In the genomic region with DNA sequence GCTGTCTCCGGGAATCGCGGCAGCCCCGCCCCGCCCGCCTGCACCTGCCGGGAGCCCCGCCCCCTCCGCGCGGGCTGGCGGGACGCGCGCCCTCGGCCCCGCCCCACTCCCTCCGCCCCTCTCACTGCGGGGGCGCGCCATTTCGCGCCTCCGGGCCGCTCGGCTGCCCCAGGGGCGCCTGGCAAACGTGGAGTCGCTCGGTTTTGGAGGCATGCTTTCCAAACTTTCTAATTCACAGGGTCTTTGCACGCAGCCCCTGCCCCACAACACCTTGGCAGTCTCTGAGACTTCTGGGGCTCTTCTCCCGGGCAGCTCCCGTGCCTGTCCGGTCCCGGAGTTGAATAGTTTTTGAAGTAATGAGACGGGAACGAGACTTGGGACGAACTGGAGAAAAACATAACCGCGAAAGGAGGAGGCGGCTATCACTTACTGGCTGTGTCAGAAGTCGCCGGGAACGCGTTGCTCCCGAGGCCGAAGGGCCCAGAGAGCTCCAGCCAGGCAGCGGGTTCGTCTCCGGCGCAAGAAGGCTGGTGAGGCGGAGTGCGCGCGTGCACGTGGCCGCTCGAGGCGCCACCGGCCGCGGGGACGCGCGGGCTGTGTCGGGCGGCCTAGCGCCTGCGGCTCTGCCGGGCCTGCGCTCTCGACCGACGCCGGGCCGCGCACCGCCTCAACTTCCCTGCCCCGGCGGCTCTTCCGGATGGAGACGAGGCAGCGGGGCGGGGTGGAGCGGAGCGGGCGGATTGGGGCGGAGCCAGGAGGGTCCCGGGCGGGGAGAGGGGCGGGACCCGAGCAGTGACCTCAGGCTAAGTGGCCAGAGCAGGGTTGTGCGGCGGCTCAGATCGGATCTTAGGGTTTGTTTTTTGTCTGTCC, we compare ENCODE assay signal across 1 cellular context.
A peak's percentile ranks its signal among the peaks of the same experiment; 100 is the strongest.
TF ChIP-seq lines count a peak whose summit lies in the region.

A gene (minus strand): TSS at position 699 of the 870 bp plus-strand sequence. CDS start 3,436 bp downstream, outside the sequence.

TF ChIP-seq in K562, 482 proteins besides CTCF, POLR2A, EP300 and RAD21 (continued from another document and continues in another):
- TF ChIP-seq, protein P1, sequence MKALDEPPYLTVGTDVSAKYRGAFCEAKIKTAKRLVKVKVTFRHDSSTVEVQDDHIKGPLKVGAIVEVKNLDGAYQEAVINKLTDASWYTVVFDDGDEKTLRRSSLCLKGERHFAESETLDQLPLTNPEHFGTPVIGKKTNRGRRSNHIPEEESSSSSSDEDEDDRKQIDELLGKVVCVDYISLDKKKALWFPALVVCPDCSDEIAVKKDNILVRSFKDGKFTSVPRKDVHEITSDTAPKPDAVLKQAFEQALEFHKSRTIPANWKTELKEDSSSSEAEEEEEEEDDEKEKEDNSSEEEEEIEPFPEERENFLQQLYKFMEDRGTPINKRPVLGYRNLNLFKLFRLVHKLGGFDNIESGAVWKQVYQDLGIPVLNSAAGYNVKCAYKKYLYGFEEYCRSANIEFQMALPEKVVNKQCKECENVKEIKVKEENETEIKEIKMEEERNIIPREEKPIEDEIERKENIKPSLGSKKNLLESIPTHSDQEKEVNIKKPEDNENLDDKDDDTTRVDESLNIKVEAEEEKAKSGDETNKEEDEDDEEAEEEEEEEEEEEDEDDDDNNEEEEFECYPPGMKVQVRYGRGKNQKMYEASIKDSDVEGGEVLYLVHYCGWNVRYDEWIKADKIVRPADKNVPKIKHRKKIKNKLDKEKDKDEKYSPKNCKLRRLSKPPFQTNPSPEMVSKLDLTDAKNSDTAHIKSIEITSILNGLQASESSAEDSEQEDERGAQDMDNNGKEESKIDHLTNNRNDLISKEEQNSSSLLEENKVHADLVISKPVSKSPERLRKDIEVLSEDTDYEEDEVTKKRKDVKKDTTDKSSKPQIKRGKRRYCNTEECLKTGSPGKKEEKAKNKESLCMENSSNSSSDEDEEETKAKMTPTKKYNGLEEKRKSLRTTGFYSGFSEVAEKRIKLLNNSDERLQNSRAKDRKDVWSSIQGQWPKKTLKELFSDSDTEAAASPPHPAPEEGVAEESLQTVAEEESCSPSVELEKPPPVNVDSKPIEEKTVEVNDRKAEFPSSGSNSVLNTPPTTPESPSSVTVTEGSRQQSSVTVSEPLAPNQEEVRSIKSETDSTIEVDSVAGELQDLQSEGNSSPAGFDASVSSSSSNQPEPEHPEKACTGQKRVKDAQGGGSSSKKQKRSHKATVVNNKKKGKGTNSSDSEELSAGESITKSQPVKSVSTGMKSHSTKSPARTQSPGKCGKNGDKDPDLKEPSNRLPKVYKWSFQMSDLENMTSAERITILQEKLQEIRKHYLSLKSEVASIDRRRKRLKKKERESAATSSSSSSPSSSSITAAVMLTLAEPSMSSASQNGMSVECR (CRISPR knock-in tag; IDR thresholded peaks at IDR 0.05), result peak; percentile 73; the same call in 1 of the 2 replicates
- TF ChIP-seq, protein P2, sequence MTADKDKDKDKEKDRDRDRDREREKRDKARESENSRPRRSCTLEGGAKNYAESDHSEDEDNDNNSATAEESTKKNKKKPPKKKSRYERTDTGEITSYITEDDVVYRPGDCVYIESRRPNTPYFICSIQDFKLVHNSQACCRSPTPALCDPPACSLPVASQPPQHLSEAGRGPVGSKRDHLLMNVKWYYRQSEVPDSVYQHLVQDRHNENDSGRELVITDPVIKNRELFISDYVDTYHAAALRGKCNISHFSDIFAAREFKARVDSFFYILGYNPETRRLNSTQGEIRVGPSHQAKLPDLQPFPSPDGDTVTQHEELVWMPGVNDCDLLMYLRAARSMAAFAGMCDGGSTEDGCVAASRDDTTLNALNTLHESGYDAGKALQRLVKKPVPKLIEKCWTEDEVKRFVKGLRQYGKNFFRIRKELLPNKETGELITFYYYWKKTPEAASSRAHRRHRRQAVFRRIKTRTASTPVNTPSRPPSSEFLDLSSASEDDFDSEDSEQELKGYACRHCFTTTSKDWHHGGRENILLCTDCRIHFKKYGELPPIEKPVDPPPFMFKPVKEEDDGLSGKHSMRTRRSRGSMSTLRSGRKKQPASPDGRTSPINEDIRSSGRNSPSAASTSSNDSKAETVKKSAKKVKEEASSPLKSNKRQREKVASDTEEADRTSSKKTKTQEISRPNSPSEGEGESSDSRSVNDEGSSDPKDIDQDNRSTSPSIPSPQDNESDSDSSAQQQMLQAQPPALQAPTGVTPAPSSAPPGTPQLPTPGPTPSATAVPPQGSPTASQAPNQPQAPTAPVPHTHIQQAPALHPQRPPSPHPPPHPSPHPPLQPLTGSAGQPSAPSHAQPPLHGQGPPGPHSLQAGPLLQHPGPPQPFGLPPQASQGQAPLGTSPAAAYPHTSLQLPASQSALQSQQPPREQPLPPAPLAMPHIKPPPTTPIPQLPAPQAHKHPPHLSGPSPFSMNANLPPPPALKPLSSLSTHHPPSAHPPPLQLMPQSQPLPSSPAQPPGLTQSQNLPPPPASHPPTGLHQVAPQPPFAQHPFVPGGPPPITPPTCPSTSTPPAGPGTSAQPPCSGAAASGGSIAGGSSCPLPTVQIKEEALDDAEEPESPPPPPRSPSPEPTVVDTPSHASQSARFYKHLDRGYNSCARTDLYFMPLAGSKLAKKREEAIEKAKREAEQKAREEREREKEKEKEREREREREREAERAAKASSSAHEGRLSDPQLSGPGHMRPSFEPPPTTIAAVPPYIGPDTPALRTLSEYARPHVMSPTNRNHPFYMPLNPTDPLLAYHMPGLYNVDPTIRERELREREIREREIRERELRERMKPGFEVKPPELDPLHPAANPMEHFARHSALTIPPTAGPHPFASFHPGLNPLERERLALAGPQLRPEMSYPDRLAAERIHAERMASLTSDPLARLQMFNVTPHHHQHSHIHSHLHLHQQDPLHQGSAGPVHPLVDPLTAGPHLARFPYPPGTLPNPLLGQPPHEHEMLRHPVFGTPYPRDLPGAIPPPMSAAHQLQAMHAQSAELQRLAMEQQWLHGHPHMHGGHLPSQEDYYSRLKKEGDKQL (CRISPR knock-in tag; IDR thresholded peaks at IDR 0.05; ENCODE audit: borderline replicate concordance), result no peak
- no peak for TF ChIP-seq SNIP1 (IDR thresholded peaks at IDR 0.05; ENCODE audit: low read depth)
- TF ChIP-seq, protein P3, sequence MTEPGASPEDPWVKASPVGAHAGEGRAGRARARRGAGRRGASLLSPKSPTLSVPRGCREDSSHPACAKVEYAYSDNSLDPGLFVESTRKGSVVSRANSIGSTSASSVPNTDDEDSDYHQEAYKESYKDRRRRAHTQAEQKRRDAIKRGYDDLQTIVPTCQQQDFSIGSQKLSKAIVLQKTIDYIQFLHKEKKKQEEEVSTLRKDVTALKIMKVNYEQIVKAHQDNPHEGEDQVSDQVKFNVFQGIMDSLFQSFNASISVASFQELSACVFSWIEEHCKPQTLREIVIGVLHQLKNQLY (CRISPR knock-in tag; conservative IDR thresholded peaks at IDR 0.05), result no peak
- TF ChIP-seq BHLHE40 (IDR thresholded peaks at IDR 0.05; ENCODE audit: low read length), result peak; percentile 23; the same call in 1 of the 2 replicates
- TF ChIP-seq, protein P4, sequence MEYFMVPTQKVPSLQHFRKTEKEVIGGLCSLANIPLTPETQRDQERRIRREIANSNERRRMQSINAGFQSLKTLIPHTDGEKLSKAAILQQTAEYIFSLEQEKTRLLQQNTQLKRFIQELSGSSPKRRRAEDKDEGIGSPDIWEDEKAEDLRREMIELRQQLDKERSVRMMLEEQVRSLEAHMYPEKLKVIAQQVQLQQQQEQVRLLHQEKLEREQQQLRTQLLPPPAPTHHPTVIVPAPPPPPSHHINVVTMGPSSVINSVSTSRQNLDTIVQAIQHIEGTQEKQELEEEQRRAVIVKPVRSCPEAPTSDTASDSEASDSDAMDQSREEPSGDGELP (CRISPR knock-in tag; IDR thresholded peaks at IDR 0.05; ENCODE audit: borderline replicate concordance), result peak; percentile 50
- peak; percentile 83 for TF ChIP-seq ATF7 (IDR thresholded peaks at IDR 0.05)
- peak; percentile 90 for TF ChIP-seq CXXC5 (CRISPR knock-in tag; IDR thresholded peaks at IDR 0.05)
- TF ChIP-seq ZNF197 (CRISPR knock-in tag; IDR thresholded peaks at IDR 0.05; ENCODE audit: low read depth), result peak; percentile 31; the same call in 1 of the 2 replicates
- TF ChIP-seq KDM1A (IDR thresholded peaks at IDR 0.05), result no peak
- TF ChIP-seq ZFPM2 (CRISPR knock-in tag; IDR thresholded peaks at IDR 0.05), result 0 out of 2 replicates have a peak, but pooled peaks have one; percentile 17
- TF ChIP-seq, protein P5, sequence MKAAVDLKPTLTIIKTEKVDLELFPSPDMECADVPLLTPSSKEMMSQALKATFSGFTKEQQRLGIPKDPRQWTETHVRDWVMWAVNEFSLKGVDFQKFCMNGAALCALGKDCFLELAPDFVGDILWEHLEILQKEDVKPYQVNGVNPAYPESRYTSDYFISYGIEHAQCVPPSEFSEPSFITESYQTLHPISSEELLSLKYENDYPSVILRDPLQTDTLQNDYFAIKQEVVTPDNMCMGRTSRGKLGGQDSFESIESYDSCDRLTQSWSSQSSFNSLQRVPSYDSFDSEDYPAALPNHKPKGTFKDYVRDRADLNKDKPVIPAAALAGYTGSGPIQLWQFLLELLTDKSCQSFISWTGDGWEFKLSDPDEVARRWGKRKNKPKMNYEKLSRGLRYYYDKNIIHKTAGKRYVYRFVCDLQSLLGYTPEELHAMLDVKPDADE (conservative IDR thresholded peaks at IDR 0.05; ENCODE audit: control insufficient read depth, low read depth, low read length), result 0 out of 2 replicates have a peak, but pooled peaks have one; percentile 52
- no peak for TF ChIP-seq GTF2A2 (tag; IDR thresholded peaks at IDR 0.05)
- TF ChIP-seq, protein P6, sequence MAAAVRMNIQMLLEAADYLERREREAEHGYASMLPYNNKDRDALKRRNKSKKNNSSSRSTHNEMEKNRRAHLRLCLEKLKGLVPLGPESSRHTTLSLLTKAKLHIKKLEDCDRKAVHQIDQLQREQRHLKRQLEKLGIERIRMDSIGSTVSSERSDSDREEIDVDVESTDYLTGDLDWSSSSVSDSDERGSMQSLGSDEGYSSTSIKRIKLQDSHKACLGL (CRISPR knock-in tag; IDR thresholded peaks at IDR 0.05; ENCODE audit: borderline replicate concordance, poor library complexity, severe bottlenecking), result peak; percentile 38
- TF ChIP-seq NRF1 (conservative IDR thresholded peaks at IDR 0.05 in 1 of 2, IDR thresholded peaks at IDR 0.05 in 1 of 2), result peak; percentile 90 to 92
- 0 out of 2 replicates have a peak, but pooled peaks have one; percentile 28 for TF ChIP-seq ZNF24 (IDR thresholded peaks at IDR 0.05)
- 0 out of 2 replicates have a peak, but pooled peaks have one; percentile 41 for TF ChIP-seq ZNF764 (CRISPR knock-in tag; IDR thresholded peaks at IDR 0.05; ENCODE audit: low read depth)
- TF ChIP-seq, protein P7, sequence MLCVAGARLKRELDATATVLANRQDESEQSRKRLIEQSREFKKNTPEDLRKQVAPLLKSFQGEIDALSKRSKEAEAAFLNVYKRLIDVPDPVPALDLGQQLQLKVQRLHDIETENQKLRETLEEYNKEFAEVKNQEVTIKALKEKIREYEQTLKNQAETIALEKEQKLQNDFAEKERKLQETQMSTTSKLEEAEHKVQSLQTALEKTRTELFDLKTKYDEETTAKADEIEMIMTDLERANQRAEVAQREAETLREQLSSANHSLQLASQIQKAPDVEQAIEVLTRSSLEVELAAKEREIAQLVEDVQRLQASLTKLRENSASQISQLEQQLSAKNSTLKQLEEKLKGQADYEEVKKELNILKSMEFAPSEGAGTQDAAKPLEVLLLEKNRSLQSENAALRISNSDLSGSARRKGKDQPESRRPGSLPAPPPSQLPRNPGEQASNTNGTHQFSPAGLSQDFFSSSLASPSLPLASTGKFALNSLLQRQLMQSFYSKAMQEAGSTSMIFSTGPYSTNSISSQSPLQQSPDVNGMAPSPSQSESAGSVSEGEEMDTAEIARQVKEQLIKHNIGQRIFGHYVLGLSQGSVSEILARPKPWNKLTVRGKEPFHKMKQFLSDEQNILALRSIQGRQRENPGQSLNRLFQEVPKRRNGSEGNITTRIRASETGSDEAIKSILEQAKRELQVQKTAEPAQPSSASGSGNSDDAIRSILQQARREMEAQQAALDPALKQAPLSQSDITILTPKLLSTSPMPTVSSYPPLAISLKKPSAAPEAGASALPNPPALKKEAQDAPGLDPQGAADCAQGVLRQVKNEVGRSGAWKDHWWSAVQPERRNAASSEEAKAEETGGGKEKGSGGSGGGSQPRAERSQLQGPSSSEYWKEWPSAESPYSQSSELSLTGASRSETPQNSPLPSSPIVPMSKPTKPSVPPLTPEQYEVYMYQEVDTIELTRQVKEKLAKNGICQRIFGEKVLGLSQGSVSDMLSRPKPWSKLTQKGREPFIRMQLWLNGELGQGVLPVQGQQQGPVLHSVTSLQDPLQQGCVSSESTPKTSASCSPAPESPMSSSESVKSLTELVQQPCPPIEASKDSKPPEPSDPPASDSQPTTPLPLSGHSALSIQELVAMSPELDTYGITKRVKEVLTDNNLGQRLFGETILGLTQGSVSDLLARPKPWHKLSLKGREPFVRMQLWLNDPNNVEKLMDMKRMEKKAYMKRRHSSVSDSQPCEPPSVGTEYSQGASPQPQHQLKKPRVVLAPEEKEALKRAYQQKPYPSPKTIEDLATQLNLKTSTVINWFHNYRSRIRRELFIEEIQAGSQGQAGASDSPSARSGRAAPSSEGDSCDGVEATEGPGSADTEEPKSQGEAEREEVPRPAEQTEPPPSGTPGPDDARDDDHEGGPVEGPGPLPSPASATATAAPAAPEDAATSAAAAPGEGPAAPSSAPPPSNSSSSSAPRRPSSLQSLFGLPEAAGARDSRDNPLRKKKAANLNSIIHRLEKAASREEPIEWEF (CRISPR knock-in tag; IDR thresholded peaks at IDR 0.05), result 0 out of 2 replicates have a peak, but pooled peaks have one; percentile 21
- peak in 1 of 2 experiments; percentile 28; a peak in 1 of 4 replicates for TF ChIP-seq TRIM24 (IDR thresholded peaks at IDR 0.05)
- TF ChIP-seq, protein P8, sequence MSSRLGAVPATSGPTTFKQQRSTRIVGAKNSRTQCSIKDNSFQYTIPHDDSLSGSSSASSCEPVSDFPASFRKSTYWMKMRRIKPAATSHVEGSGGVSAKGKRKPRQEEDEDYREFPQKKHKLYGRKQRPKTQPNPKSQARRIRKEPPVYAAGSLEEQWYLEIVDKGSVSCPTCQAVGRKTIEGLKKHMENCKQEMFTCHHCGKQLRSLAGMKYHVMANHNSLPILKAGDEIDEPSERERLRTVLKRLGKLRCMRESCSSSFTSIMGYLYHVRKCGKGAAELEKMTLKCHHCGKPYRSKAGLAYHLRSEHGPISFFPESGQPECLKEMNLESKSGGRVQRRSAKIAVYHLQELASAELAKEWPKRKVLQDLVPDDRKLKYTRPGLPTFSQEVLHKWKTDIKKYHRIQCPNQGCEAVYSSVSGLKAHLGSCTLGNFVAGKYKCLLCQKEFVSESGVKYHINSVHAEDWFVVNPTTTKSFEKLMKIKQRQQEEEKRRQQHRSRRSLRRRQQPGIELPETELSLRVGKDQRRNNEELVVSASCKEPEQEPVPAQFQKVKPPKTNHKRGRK (tag; IDR thresholded peaks at IDR 0.05), result no peak
- TF ChIP-seq RB1 (IDR thresholded peaks at IDR 0.05; ENCODE audit: low read depth), result peak; percentile 56; the same call in 1 of the 2 replicates
- TF ChIP-seq ZNF444 (CRISPR knock-in tag; IDR thresholded peaks at IDR 0.05), result no peak
- no peak for TF ChIP-seq NBN (IDR thresholded peaks at IDR 0.05; ENCODE audit: low read depth)
- no peak for TF ChIP-seq KDM4B (IDR thresholded peaks at IDR 0.05; ENCODE audit: borderline replicate concordance in 2 of 2, low read depth in 1 of 2)
